Comparison of ENCODE assay signal across 31 cellular contexts in genomic region chr10:133238066-133238804, GRCh38. TPM values are rescaled to one million over a fixed set of nuclear protein-coding genes. Genes with fewer than 3 reads are reported as not detected.
A peak's percentile ranks its signal among the peaks of the same experiment; 100 is the strongest.
DNase-seq lines count a peak whose midpoint lies in the region; ATAC-seq and TF ChIP-seq lines count a peak whose summit lies in the region.
"Had no signal": no experiment of that assay in that cellular context is flagged by ENCODE, and none has a peak within 500 bp of the region (broad histone marks: within the 10 kb centered on the region; RNA-seq: fewer than 3 reads in every experiment).

No MANE protein-coding gene starts in this region.

- H3K27me3 Mint-ChIP-seq in CD4-positive, alpha-beta T cell, result peaks cover 66% of the 10 kb centered on the region
- peaks cover 14% of the 10 kb centered on the region for H3K27me3 Mint-ChIP-seq in endothelial cell (ENCODE audit: unreplicated experiment)

- ATAC-seq in CD4-positive, alpha-beta T cell (ENCODE audit: poor library complexity), result no peak
- ATAC-seq: activated CD8-positive, alpha-beta T cell treated with anti-CD3 and anti-CD28 coated beads for 36 hours; naive thymus-derived CD8-positive, alpha-beta T cell had no signal

- no peaks in the 10 kb centered on the region for H3K9me3 ChIP-seq in CD4-positive, alpha-beta T cell (ENCODE audit: control insufficient read depth, low read length)
- H3K9me3 ChIP-seq in HUES64 (ENCODE audit: insufficient read depth, low read depth, low read length) (no peaks in the 10 kb centered on the region), mesodermal cell (ENCODE audit: control insufficient read depth, low read length) (no peaks in the 10 kb centered on the region), stomach (no peaks in the 10 kb centered on the region)

- H3K4me3 Mint-ChIP-seq in CD4-positive, alpha-beta T cell, result peak overlapping the region; percentile 23
- peak overlapping the region; percentile 62 for H3K4me3 Mint-ChIP-seq in endothelial cell (ENCODE audit: unreplicated experiment)
- H3K4me3 Mint-ChIP-seq: activated CD8-positive, alpha-beta T cell treated with anti-CD3 and anti-CD28 coated beads for 36 hours; activated naive CD4-positive, alpha-beta T cell treated with anti-CD3 and anti-CD28 coated beads for 36 hours; activated T-cell treated with anti-CD3 and anti-CD28 coated beads, Interleukin-2, amount 50 U/mL, for 24 hours had no signal

- POLR2A ChIA-PET in CD4-positive, alpha-beta T cell (lab: Charles Lee), result no interaction called here

- no peaks in the 10 kb centered on the region for H3K9me3 Mint-ChIP-seq in CD4-positive, alpha-beta T cell
- no peaks in the 10 kb centered on the region for H3K9me3 Mint-ChIP-seq in endothelial cell (ENCODE audit: unreplicated experiment)
- H3K9me3 Mint-ChIP-seq: activated B cell treated with CpG ODN at 0.5 μM for 24 hours; activated CD8-positive, alpha-beta T cell treated with anti-CD3 and anti-CD28 coated beads for 36 hours; activated naive CD4-positive, alpha-beta T cell treated with anti-CD3 and anti-CD28 coated beads for 36 hours; activated T-cell treated with anti-CD3 and anti-CD28 coated beads, Interleukin-2, amount 50 U/mL, for 24 hours had no signal

- TF ChIP-seq CTCF in CD4-positive, alpha-beta T cell (IDR thresholded peaks at IDR 0.05), result no peak
- no peak for TF ChIP-seq CTCF in endothelial cell (IDR thresholded peaks at IDR 0.05; ENCODE audit: unreplicated experiment)
- no peak for TF ChIP-seq CTCF in stomach (IDR thresholded peaks at IDR 0.05)

- CTCF ChIA-PET in CD4-positive, alpha-beta T cell (lab: Charles Lee), result no interaction called here

- intact Hi-C loops in CD4-positive, alpha-beta T cell (cut with DNase I, micrococcal nuclease), result no loop called here
- intact Hi-C loops in stomach (cut with DNase I; ENCODE audit: low total_unique reads), result no loop called here

- no peaks in the 10 kb centered on the region for H3K36me3 Mint-ChIP-seq in CD4-positive, alpha-beta T cell (ENCODE audit: low read depth)
- peaks cover 3% of the 10 kb centered on the region for H3K36me3 Mint-ChIP-seq in endothelial cell (ENCODE audit: low read depth, unreplicated experiment)
- H3K36me3 Mint-ChIP-seq: naive thymus-derived CD8-positive, alpha-beta T cell had no signal

- 2% methylated on average over 44 of the region's 44 CpGs for WGBS in HUES64
- WGBS in mesodermal cell (ENCODE audit: insufficient coverage in 2 of 2), 2 experiments, result 2 to 3% methylated on average over 37 of the region's 44 CpGs
- 23 to 38% (median 26%) methylated on average over 24 to 44 of the region's 44 CpGs for WGBS in stomach, 5 donors

- peak overlapping the region; percentile 72 for H3K9ac ChIP-seq in HUES64 (ENCODE audit: low read depth, low read length)

- no peak for DNase-seq in CD4-positive, alpha-beta T cell
- DNase-seq in endothelial cell (ENCODE audit: low spot score), result no peak
- no peak for DNase-seq in activated CD4-positive, alpha-beta T cell treated with anti-CD3 and anti-CD28 coated beads for 1 hour
- DNase-seq in NCI-H526 (lab: John Stamatoyannopoulos, UW), result no peak
- no peak for DNase-seq in activated T-cell treated with anti-CD3 and anti-CD28 coated beads, Interleukin-2, amount 50 U/mL, for 1 hour
- DNase-seq in stomach, result no peak
- DNase-seq: ACHN; activated B cell treated with CpG ODN at 0.5 μM for 24 hours; activated CD8-positive, alpha-beta T cell treated with anti-CD3 and anti-CD28 coated beads for 36 hours; activated naive CD4-positive, alpha-beta T cell treated with anti-CD3 and anti-CD28 coated beads for 36 hours; activated T-cell treated with anti-CD3 and anti-CD28 coated beads, Interleukin-2, amount 50 U/mL, for 24 hours; anterior cingulate cortex; DMS 273 treated with DMSO at 0.1 percent for 48 hours; hypothalamus; left cardiac atrium; mesenchymal stem cell; naive thymus-derived CD8-positive, alpha-beta T cell; NCI-H1694 treated with DMSO at 0.1 percent for 48 hours; NCI-H748 treated with DMSO at 0.1 percent for 48 hours; posterior cingulate gyrus; substantia nigra; T1000 had no signal

- peaks cover 4% of the 10 kb centered on the region; the same call in 1 of the 2 replicates for H3K4me1 ChIP-seq in HUES64 (ENCODE audit: insufficient read depth, low read length)
- H3K4me1 ChIP-seq in mesodermal cell (ENCODE audit: control insufficient read depth, insufficient read depth, low read length, poor library complexity, severe bottlenecking), result peaks cover 15% of the 10 kb centered on the region
- H3K4me1 ChIP-seq in stomach, result peaks cover 13 to 44% (median 31%) of the 10 kb centered on the region in 4 donors

- H3K27me3 ChIP-seq in CD4-positive, alpha-beta T cell (ENCODE audit: control insufficient read depth, insufficient read depth, low read length), result peaks cover 65% of the 10 kb centered on the region
- H3K27me3 ChIP-seq in HUES64 (ENCODE audit: insufficient read depth, low read length), result peaks cover 58% of the 10 kb centered on the region
- peaks cover 43 to 100% (median 83%) of the 10 kb centered on the region in 3 donors for H3K27me3 ChIP-seq in stomach

- H3K27ac Mint-ChIP-seq in CD4-positive, alpha-beta T cell, result no peak overlapping the region
- H3K27ac Mint-ChIP-seq in endothelial cell (ENCODE audit: unreplicated experiment), result no peak overlapping the region
- H3K27ac Mint-ChIP-seq: activated B cell treated with CpG ODN at 0.5 μM for 24 hours; activated CD8-positive, alpha-beta T cell treated with anti-CD3 and anti-CD28 coated beads for 36 hours; activated naive CD4-positive, alpha-beta T cell treated with anti-CD3 and anti-CD28 coated beads for 36 hours; activated T-cell treated with anti-CD3 and anti-CD28 coated beads, Interleukin-2, amount 50 U/mL, for 24 hours; naive thymus-derived CD8-positive, alpha-beta T cell had no signal

- H3K36me3 ChIP-seq in HUES64 (ENCODE audit: insufficient read depth, low read length) (no peaks in the 10 kb centered on the region), mesodermal cell (ENCODE audit: control insufficient read depth, insufficient read depth, low read length) (no peaks in the 10 kb centered on the region), stomach (no peaks in the 10 kb centered on the region)
- H3K36me3 ChIP-seq: cardiac muscle cell had no signal

- TF ChIP-seq POLR2A in stomach (IDR thresholded peaks at IDR 0.05), result no peak

- H3K4me1 Mint-ChIP-seq in CD4-positive, alpha-beta T cell (ENCODE audit: low read depth), result peaks cover 25% of the 10 kb centered on the region
- no peaks in the 10 kb centered on the region for H3K4me1 Mint-ChIP-seq in endothelial cell (ENCODE audit: unreplicated experiment)

- TF ChIP-seq EP300 in stomach (IDR thresholded peaks at IDR 0.05), result no peak

- H3K4me3 ChIP-seq in HUES64 (ENCODE audit: low read length) (peak overlapping the region; percentile 57), mesodermal cell (ENCODE audit: extremely low read depth, insufficient read depth, low read length, poor library complexity, severe bottlenecking) (peak overlapping the region; percentile 16), stomach (peak overlapping the region in 1 of 4 donors; percentile 42)
- H3K4me3 ChIP-seq: cardiac muscle cell had no signal

- no peak overlapping the region for H3K27ac ChIP-seq in CD4-positive, alpha-beta T cell (ENCODE audit: low read depth, low read length)
- H3K27ac ChIP-seq in HUES64 (ENCODE audit: low read depth, low read length) (0 out of 2 replicates have a peak overlapping the region, but pooled peaks have one; percentile 35), mesodermal cell (ENCODE audit: low read depth, low read length, severe bottlenecking) (no peak overlapping the region), stomach (no peak overlapping the region)
- H3K27ac ChIP-seq: C4-2B, cardiac muscle cell had no signal

RNA-seq across cellular contexts. Expression of gene VENTX, which starts 0.6 kb away (rescaled TPM):
- total RNA-seq in CD4-positive, alpha-beta T cell, result under 1 TPM; 0.11 to 0.14 TPM
- 4.0 TPM for polyA plus RNA-seq in HUES64 (2013, experiment 1 of 2)
- polyA plus RNA-seq in HUES64 (2013, experiment 2 of 2), result 4.4 TPM
- 0.23 TPM for total RNA-seq in endothelial cell (ENCODE audit: unreplicated experiment)
- 0.37 TPM for polyA plus RNA-seq in mesodermal cell (2013, experiment 1 of 2)
- 0.25 TPM for polyA plus RNA-seq in mesodermal cell (2013, experiment 2 of 2)
- 1 to 10 TPM in 1 of 5 donors, under 1 TPM in 2, not detected in 2; 0.45 to 3.2 (median 0.58) TPM for total RNA-seq in stomach
- polyA plus RNA-seq in stomach, result under 1 TPM; 0.15 to 0.75 (median 0.35) TPM
- total RNA-seq: activated naive CD4-positive, alpha-beta T cell treated with anti-CD3 and anti-CD28 coated beads for 36 hours; cardiac muscle cell; epithelial cell of proximal tubule; fibroblast of villous mesenchyme; G401; H4; naive thymus-derived CD8-positive, alpha-beta T cell; urinary bladder had no signal
- polyA plus RNA-seq: cardiac muscle cell; naive thymus-derived CD8-positive, alpha-beta T cell had no signal

RNA-seq across cellular contexts. Expression of gene UTF1, which starts 8.2 kb away (rescaled TPM):
- total RNA-seq in CD4-positive, alpha-beta T cell, result not detected
- 9.1 TPM for polyA plus RNA-seq in HUES64 (2013, experiment 1 of 2)
- polyA plus RNA-seq in HUES64 (2013, experiment 2 of 2), result 10.8 TPM
- 0.38 TPM for total RNA-seq in endothelial cell (ENCODE audit: unreplicated experiment)
- not detected for polyA plus RNA-seq in mesodermal cell (2013, experiment 1 of 2)
- not detected for polyA plus RNA-seq in mesodermal cell (2013, experiment 2 of 2)
- total RNA-seq in stomach, result not detected
- not detected for polyA plus RNA-seq in stomach
- total RNA-seq: activated B cell treated with CpG ODN at 0.5 μM for 24 hours; activated CD8-positive, alpha-beta T cell treated with anti-CD3 and anti-CD28 coated beads for 36 hours; activated naive CD4-positive, alpha-beta T cell treated with anti-CD3 and anti-CD28 coated beads for 36 hours; cardiac muscle cell; epithelial cell of proximal tubule; fibroblast of villous mesenchyme; G401; H4; left cardiac atrium; naive thymus-derived CD8-positive, alpha-beta T cell; urinary bladder had no signal
- polyA plus RNA-seq: cardiac muscle cell; naive thymus-derived CD8-positive, alpha-beta T cell; urinary bladder had no signal

RNA-seq across cellular contexts. Expression of gene ADAM8, which starts 38.4 kb away (rescaled TPM):
- 10 to 100 TPM; 95.6 to 95.9 TPM for total RNA-seq in CD4-positive, alpha-beta T cell
- 0.90 TPM for polyA plus RNA-seq in HUES64 (2013, experiment 1 of 2)
- 1.1 TPM for polyA plus RNA-seq in HUES64 (2013, experiment 2 of 2)
- total RNA-seq in endothelial cell (ENCODE audit: unreplicated experiment) (1.5 TPM), stomach (10 to 100 TPM in 1 of 5 donors, 1 to 10 TPM in 3, not detected in 1; 3.3 to 50.8 (median 5.0) TPM)
- polyA plus RNA-seq in mesodermal cell (2013, experiment 1 of 2), result 1.1 TPM
- polyA plus RNA-seq in mesodermal cell (2013, experiment 2 of 2), result 1.9 TPM
- polyA plus RNA-seq in stomach, result 1 to 10 TPM; 1.8 to 4.4 (median 3.6) TPM
